9 cellular contexts compared by ENCODE assay signal in the genomic region with DNA sequence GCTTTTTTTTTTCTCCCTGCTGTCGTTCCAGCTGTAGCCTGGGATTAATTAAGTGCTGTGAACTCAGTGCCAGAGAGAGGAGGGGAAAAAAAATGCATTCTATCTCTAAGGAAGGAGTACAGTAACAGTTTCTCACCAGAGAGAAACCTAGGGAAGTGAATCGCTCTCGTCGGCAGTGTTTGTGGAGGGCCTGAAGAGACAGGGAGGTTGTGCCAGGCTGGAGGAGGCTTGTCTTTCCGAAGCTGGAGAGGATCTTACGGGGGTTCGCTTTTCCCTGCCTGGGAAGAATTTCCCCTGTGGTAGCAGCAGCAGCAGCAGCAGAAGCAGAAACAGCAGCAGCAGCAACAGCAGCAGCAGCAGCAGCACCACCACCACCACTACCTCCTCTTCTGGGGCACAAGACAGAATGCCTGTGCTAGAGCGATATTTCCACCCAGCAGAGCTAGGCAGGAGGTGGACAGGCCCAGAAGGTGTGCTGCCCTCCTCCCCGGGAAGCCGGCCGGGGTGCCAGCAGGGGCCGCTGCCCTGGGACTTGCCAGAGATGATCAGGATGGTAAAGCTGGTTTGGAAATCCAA.
A peak's percentile ranks its signal among the peaks of the same experiment; 100 is the strongest.
DNase-seq lines count a peak whose midpoint lies in the region; ATAC-seq and TF ChIP-seq lines count a peak whose summit lies in the region.
"Had no signal": no experiment of that assay in that cellular context is flagged by ENCODE, and none has a peak within 500 bp of the region (broad histone marks: within the 10 kb centered on the region; RNA-seq: fewer than 3 reads in every experiment).

No MANE protein-coding gene starts in this region.

- H2BK12ac ChIP-seq in mesenchymal stem cell (ENCODE audit: low read length in 2 of 2): peak overlapping the region; percentile 19 to 45

- H4K8ac ChIP-seq in mesenchymal stem cell (ENCODE audit: low read length): peak overlapping the region; percentile 83

- POLR2A ChIA-PET in CD4-positive, alpha-beta T cell (lab: Charles Lee): interaction anchor here (0.6 to 1.2 kb wide), 2 partner anchors 13 to 577 kb away, joined by 3 to 4 read pairs; no protein-coding TSS in a partner anchor

- no peak overlapping the region for H2AK5ac ChIP-seq in mesenchymal stem cell (ENCODE audit: low read length, severe bottlenecking)

- H3K4me2 ChIP-seq in mesenchymal stem cell (ENCODE audit: low read length, poor library complexity, severe bottlenecking): no peak overlapping the region

- H3K9ac ChIP-seq in mesenchymal stem cell (ENCODE audit: low read length): peak overlapping the region; percentile 94

- H3K36me3 ChIP-seq in mesenchymal stem cell (ENCODE audit: control insufficient read depth in 1 of 2, insufficient read depth in 2 of 2, low read depth in 1 of 2, low read length in 2 of 2): peaks cover 0 to 17% of the 10 kb centered on the region in 2 experiments
- H3K36me3 ChIP-seq in thyroid gland: no peaks in the 10 kb centered on the region

- TF ChIP-seq CTCF in dorsolateral prefrontal cortex (IDR thresholded peaks at IDR 0.05 in 54 of 56, conservative IDR thresholded peaks at IDR 0.05 in 2 of 56; ENCODE audit: low read depth in 1 of 56, partially characterized antibody in 56 of 56): no peak
- peak in 1 of 6 experiments; percentile 5 for TF ChIP-seq CTCF in thyroid gland (IDR thresholded peaks at IDR 0.05)
- no peak for TF ChIP-seq CTCF in GM20000 (IDR thresholded peaks at IDR 0.05; ENCODE audit: extremely low read depth, missing control alignments)
- TF ChIP-seq CTCF in GM10266 (IDR thresholded peaks at IDR 0.05; ENCODE audit: control insufficient read depth, insufficient read depth, low read depth, missing control alignments): no peak
- no peak for TF ChIP-seq CTCF in CD4-positive, alpha-beta T cell (IDR thresholded peaks at IDR 0.05)

- no peaks in the 10 kb centered on the region for H3K27me3 Mint-ChIP-seq in CD4-positive, alpha-beta T cell

- H3K23ac ChIP-seq in mesenchymal stem cell (ENCODE audit: low read length in 2 of 2): no peak overlapping the region

- ATAC-seq in CD4-positive, alpha-beta T cell (ENCODE audit: poor library complexity): no peak

- no peak for TF ChIP-seq POLR2A in thyroid gland (IDR thresholded peaks at IDR 0.05)

- H3K4me1 ChIP-seq in mesenchymal stem cell (ENCODE audit: control insufficient read depth, insufficient read depth, low read depth, low read length) (peaks cover 7% of the 10 kb centered on the region), thyroid gland (peaks cover 32 to 44% of the 10 kb centered on the region in 2 donors)

- H3K4me3 ChIP-seq in dorsolateral prefrontal cortex: peak overlapping the region in 54 of 59 donors; percentile 3 to 59 (median 40)
- peak overlapping the region in 1 of 2 experiments; percentile 97 for H3K4me3 ChIP-seq in mesenchymal stem cell (ENCODE audit: insufficient read depth in 1 of 2, low read depth in 1 of 2, low read length in 2 of 2)
- peak overlapping the region in 1 of 3 donors; percentile 20 for H3K4me3 ChIP-seq in thyroid gland (replicated peaks in 1 of 3)

- intact Hi-C loops in dorsolateral prefrontal cortex (cut with DNase I): no loop called here
- intact Hi-C loops in thyroid gland (cut with DNase I): no loop called here
- intact Hi-C loops in CD4-positive, alpha-beta T cell (cut with DNase I, micrococcal nuclease): no loop called here

- no peak overlapping the region for H3K4me3 Mint-ChIP-seq in CD4-positive, alpha-beta T cell

- peak overlapping the region; percentile 85 for H4K91ac ChIP-seq in mesenchymal stem cell (ENCODE audit: low read length)

- H3K4me1 Mint-ChIP-seq in CD4-positive, alpha-beta T cell (ENCODE audit: low read depth): peaks cover 6% of the 10 kb centered on the region

- H3K9me3 ChIP-seq in mesenchymal stem cell (ENCODE audit: control insufficient read depth, low read length) (no peaks in the 10 kb centered on the region), thyroid gland (no peaks in the 10 kb centered on the region)
- H3K9me3 ChIP-seq in CD4-positive, alpha-beta T cell (ENCODE audit: control insufficient read depth, low read length): no peaks in the 10 kb centered on the region

- CTCF ChIA-PET in CD4-positive, alpha-beta T cell (lab: Charles Lee): no interaction called here

- peak overlapping the region; percentile 42 for H2AFZ ChIP-seq in mesenchymal stem cell (ENCODE audit: low read depth, low read length)

- H3K18ac ChIP-seq in mesenchymal stem cell (ENCODE audit: low read depth in 1 of 2, low read length in 2 of 2): peak overlapping the region; percentile 25 to 48

- H2BK15ac ChIP-seq in mesenchymal stem cell (ENCODE audit: low read depth, poor library complexity, severe bottlenecking): no peak overlapping the region

- H3K79me1 ChIP-seq in mesenchymal stem cell (replicated peaks; ENCODE audit: low read length, poor library complexity, severe bottlenecking): no peaks in the 10 kb centered on the region

- H2BK120ac ChIP-seq in mesenchymal stem cell (ENCODE audit: low read depth, low read length): no peak overlapping the region

- peak overlapping the region in 1 of 2 experiments; percentile 14 for H3K14ac ChIP-seq in mesenchymal stem cell (ENCODE audit: low read length in 2 of 2)

- no peak overlapping the region for H2BK5ac ChIP-seq in mesenchymal stem cell (ENCODE audit: low read depth, low read length, poor library complexity, severe bottlenecking)

- H3K27me3 ChIP-seq in dorsolateral prefrontal cortex: peaks cover 0 to 3% (median 0%) of the 10 kb centered on the region in 45 donors
- no peaks in the 10 kb centered on the region for H3K27me3 ChIP-seq in mesenchymal stem cell (ENCODE audit: control insufficient read depth in 1 of 2, insufficient read depth in 1 of 2, low read length in 2 of 2)
- H3K27me3 ChIP-seq in thyroid gland: no peaks in the 10 kb centered on the region
- no peaks in the 10 kb centered on the region for H3K27me3 ChIP-seq in CD4-positive, alpha-beta T cell (ENCODE audit: control insufficient read depth, insufficient read depth, low read length)

- H3K36me3 Mint-ChIP-seq in CD4-positive, alpha-beta T cell (ENCODE audit: low read depth): no peaks in the 10 kb centered on the region

- H3K27ac ChIP-seq in dorsolateral prefrontal cortex: peak overlapping the region in 55 of 59 donors; percentile 20 to 86 (median 70)
- no peak overlapping the region for H3K27ac ChIP-seq in mesenchymal stem cell (ENCODE audit: low read length, poor library complexity, severe bottlenecking)
- H3K27ac ChIP-seq in thyroid gland: peak overlapping the region; percentile 43 to 77 (median 73)
- H3K27ac ChIP-seq in CD4-positive, alpha-beta T cell (ENCODE audit: low read depth, low read length): no peak overlapping the region
- H3K27ac ChIP-seq: C4-2B had no signal

- no peaks in the 10 kb centered on the region for H3K9me3 Mint-ChIP-seq in CD4-positive, alpha-beta T cell

- DNase-seq in NCI-H2171 treated with DMSO at 0.1 percent for 48 hours (lab: John Stamatoyannopoulos, UW) (peak; percentile 15), NCI-H2171 (lab: John Stamatoyannopoulos, UW) (no peak), dorsolateral prefrontal cortex (peak in 4 of 10 donors; percentile 19 to 47 (median 38)), mesenchymal stem cell (peak; percentile 41), thyroid gland (peak; percentile 4 to 5), GM20000 (ENCODE audit: low spot score) (no peak), GM10266 (ENCODE audit: extremely low spot score) (no peak)
- DNase-seq in CD4-positive, alpha-beta T cell: no peak

- peak overlapping the region in 1 of 2 experiments; percentile 14 for H3K4ac ChIP-seq in mesenchymal stem cell (ENCODE audit: low read depth in 1 of 2, low read length in 2 of 2)

- 74% methylated on average over 12 of the region's 12 CpGs for WGBS in mesenchymal stem cell
- WGBS in thyroid gland, 2 donors: 36 to 39% methylated on average over 12 of the region's 12 CpGs

- no peak overlapping the region for H3K27ac Mint-ChIP-seq in CD4-positive, alpha-beta T cell

Comparison
In these comparisons a context has a peak if more than half of its experiments do, and no peak if none do; other contexts are left out.
1. DNase-seq: peak in NCI-H2171 treated with DMSO at 0.1 percent for 48 hours (single experiment), mesenchymal stem cell (single experiment) and thyroid gland (2 of 2); none in NCI-H2171 (single experiment), GM20000 (single experiment), GM10266 (single experiment) and CD4-positive, alpha-beta T cell (0 of 10).
2. H3K27ac ChIP-seq: peak in dorsolateral prefrontal cortex (55 of 59) and thyroid gland (3 of 3); none in mesenchymal stem cell (single experiment) and CD4-positive, alpha-beta T cell (single experiment).